ENCODE assay signal across 8 cellular contexts in genomic region chr1:77779529-77780281, GRCh38. TPM values are rescaled to one million over a fixed set of nuclear protein-coding genes. Genes with fewer than 3 reads are reported as not detected.
DNase-seq lines count a peak whose midpoint lies in the region; ATAC-seq and TF ChIP-seq lines count a peak whose summit lies in the region.

Gene MIGA1, plus strand, starts transcription at chr1:77779649. Its CDS starts 3,604 bp downstream, at chr1:77783253.

- no peaks in the 10 kb centered on the region for H3K9me3 ChIP-seq in esophagus muscularis mucosa
- H3K9me3 ChIP-seq in muscle layer of duodenum (ENCODE audit: control insufficient read depth in 1 of 2, low read length in 2 of 2), result no peaks in the 10 kb centered on the region

- H3K27ac ChIP-seq in esophagus muscularis mucosa (replicated peaks in 1 of 4) (peak within 1 kb of the TSS; percentile 78 to 86 (median 80)), muscle layer of duodenum (ENCODE audit: low read length) (peak within 1 kb of the TSS; percentile 10)

- peaks cover 42% of the 10 kb centered on the region for H3K4me1 Mint-ChIP-seq in activated T-cell treated with anti-CD3 and anti-CD28 coated beads, Interleukin-2, amount 50 U/mL, for 4 hours (ENCODE audit: low read depth)

- DNase-seq in DMS79 (lab: John Stamatoyannopoulos, UW) (peak; percentile 91), KG1 (lab: John Stamatoyannopoulos, UW) (peak; percentile 82), esophagus muscularis mucosa (ENCODE audit: extremely low spot score) (peak; percentile 95)
- DNase-seq in activated T-cell treated with anti-CD3 and anti-CD28 coated beads, Interleukin-2, amount 50 U/mL, for 4 hours, result peak; percentile 84
- peak; percentile 62 for DNase-seq in stimulated activated CD8-positive, alpha-beta memory T cell treated with anti-CD3 and anti-CD28 coated beads, Interleukin-7, amount 100 ng/mL, for 24 hours (ENCODE audit: low read depth)

- peaks cover 8 to 34% (median 27%) of the 10 kb centered on the region in 4 donors for H3K4me1 ChIP-seq in esophagus muscularis mucosa
- peaks cover 0 to 18% of the 10 kb centered on the region in 2 donors for H3K4me1 ChIP-seq in muscle layer of duodenum (ENCODE audit: control insufficient read depth in 1 of 2, insufficient read depth in 2 of 2, low read length in 2 of 2)

- H3K36me3 Mint-ChIP-seq in activated T-cell treated with anti-CD3 and anti-CD28 coated beads, Interleukin-2, amount 50 U/mL, for 4 hours (ENCODE audit: insufficient read depth), result peaks cover 11% of the 10 kb centered on the region

- H3K36me3 ChIP-seq in esophagus muscularis mucosa, result peaks cover 6 to 14% (median 11%) of the 10 kb centered on the region in 4 donors
- H3K36me3 ChIP-seq in muscle layer of duodenum (ENCODE audit: control insufficient read depth in 1 of 2, insufficient read depth in 2 of 2, low read length in 2 of 2), result peaks cover 5 to 6% of the 10 kb centered on the region in 2 donors

- TF ChIP-seq EP300 in esophagus muscularis mucosa (IDR thresholded peaks at IDR 0.05), result no peak

- 1% methylated on average over 28 of the region's 40 CpGs for WGBS in esophagus muscularis mucosa

- H3K4me3 Mint-ChIP-seq in activated T-cell treated with anti-CD3 and anti-CD28 coated beads, Interleukin-2, amount 50 U/mL, for 4 hours, result peak within 1 kb of the TSS; percentile 98

- TF ChIP-seq POLR2A in esophagus muscularis mucosa (IDR thresholded peaks at IDR 0.05; ENCODE audit: low read depth), result no peak

- intact Hi-C loops in esophagus muscularis mucosa (cut with DNase I), result no loop called here

- ATAC-seq in GM21737 (IDR thresholded peaks at IDR 0.05; ENCODE audit: unreplicated experiment), result peak; percentile 89
- ATAC-seq in activated T-cell treated with anti-CD3 and anti-CD28 coated beads, Interleukin-2, amount 50 U/mL, for 4 hours, result peak; percentile 96 to 99

- H3K9me3 Mint-ChIP-seq in activated T-cell treated with anti-CD3 and anti-CD28 coated beads, Interleukin-2, amount 50 U/mL, for 4 hours, result no peaks in the 10 kb centered on the region

- no peaks in the 10 kb centered on the region for H3K27me3 ChIP-seq in esophagus muscularis mucosa
- H3K27me3 ChIP-seq in muscle layer of duodenum (ENCODE audit: low read depth, low read length), result no peaks in the 10 kb centered on the region

- H3K4me3 ChIP-seq in esophagus muscularis mucosa (peak within 1 kb of the TSS; percentile 89 to 93 (median 90)), muscle layer of duodenum (ENCODE audit: low read depth in 1 of 2, low read length in 2 of 2) (peak within 1 kb of the TSS; percentile 84 to 98)

- TF ChIP-seq CTCF in esophagus muscularis mucosa (IDR thresholded peaks at IDR 0.05), result no peak

- no peaks in the 10 kb centered on the region for H3K27me3 Mint-ChIP-seq in activated T-cell treated with anti-CD3 and anti-CD28 coated beads, Interleukin-2, amount 50 U/mL, for 4 hours (ENCODE audit: low read depth)

TF ChIP-seq in PFSK-1, 5 proteins besides CTCF, POLR2A, EP300 and RAD21:
- peak; percentile 97 for TF ChIP-seq SIN3A (IDR thresholded peaks at IDR 0.05; ENCODE audit: borderline replicate concordance, insufficient read depth, low read length)
- TF ChIP-seq REST (IDR thresholded peaks at IDR 0.05; ENCODE audit: insufficient read depth in 1 of 2, low read depth in 2 of 2, low read length in 2 of 2), result no peak
- peak; percentile 18 for TF ChIP-seq FOXP2 (optimal IDR thresholded peaks at IDR 0.05; ENCODE audit: borderline replicate concordance, extremely low read depth, extremely low read length, insufficient read depth)
- TF ChIP-seq TAF1 (IDR thresholded peaks at IDR 0.05; ENCODE audit: borderline replicate concordance, insufficient read depth, low read length), result peak; percentile 55; the same call in 1 of the 2 replicates
- TF ChIP-seq POLR2AphosphoS5 (IDR thresholded peaks at IDR 0.05; ENCODE audit: low read depth, low read length), result peak; percentile 73; the same call in 1 of the 2 replicates

RNA-seq across cellular contexts. Expression of gene MIGA1, which starts in this region (rescaled TPM):
- 3.8 TPM for polyA plus RNA-seq in PFSK-1 (2012; ENCODE audit: insufficient read length, low read depth)
- 1 to 10 TPM; 6.4 to 8.2 (median 6.8) TPM for total RNA-seq in activated T-cell treated with anti-CD3 and anti-CD28 coated beads, Interleukin-2, amount 50 U/mL, for 4 hours
- total RNA-seq in esophagus muscularis mucosa, result 10 to 100 TPM; 13.8 to 18.7 (median 16.1) TPM

Comparison
In these comparisons a context has a peak if more than half of its experiments do, and no peak if none do; other contexts are left out.
1. Peak in every context shown above with its lines: DNase-seq, ATAC-seq, H3K4me3 ChIP-seq and H3K27ac ChIP-seq.